ENCODE assay signal across 8 cellular contexts in genomic region chr1:121516279-121516967, GRCh38.
DNase-seq lines count a peak whose midpoint lies in the region; ATAC-seq and TF ChIP-seq lines count a peak whose summit lies in the region.

No MANE protein-coding gene starts in this region.

- no peak overlapping the region for H3K4me3 ChIP-seq in trophoblast cell (ENCODE audit: low read depth, low read length)

- no peaks in the 10 kb centered on the region for H3K36me3 Mint-ChIP-seq in natural killer cell
- H3K36me3 Mint-ChIP-seq in type B pancreatic cell = no peaks in the 10 kb centered on the region

- H2AK5ac ChIP-seq in trophoblast cell (ENCODE audit: low read length) = no peak overlapping the region

- no peak overlapping the region for H2BK120ac ChIP-seq in trophoblast cell (ENCODE audit: insufficient read depth, low read length, poor library complexity)

- H3K27me3 Mint-ChIP-seq in natural killer cell (ENCODE audit: low read depth in 2 of 2) = peaks cover 0 to 4% of the 10 kb centered on the region in 2 donors
- peaks cover 3% of the 10 kb centered on the region for H3K27me3 Mint-ChIP-seq in type B pancreatic cell

- H3K27ac ChIP-seq in trophoblast cell (ENCODE audit: low read depth, low read length) = no peak overlapping the region

- DNase-seq in Ammon's horn (ENCODE audit: low spot score) = peak; percentile 44
- peak; percentile 26 for DNase-seq in activated CD4-positive, alpha-beta T cell treated with anti-CD3 and anti-CD28 coated beads for 48 hours
- no peak for DNase-seq in natural killer cell
- DNase-seq in type B pancreatic cell (ENCODE audit: extremely low spot score, unreplicated experiment) = no peak
- no peak for DNase-seq in trophoblast cell
- no peak for DNase-seq in iPS-NIHi11 (ENCODE audit: low spot score)

- H3K23ac ChIP-seq in trophoblast cell (ENCODE audit: low read length) = no peak overlapping the region

- peak; percentile 71 for ATAC-seq in GM19438 (IDR thresholded peaks at IDR 0.05; ENCODE audit: low read depth, unreplicated experiment)
- ATAC-seq in HG03460 (IDR thresholded peaks at IDR 0.05; ENCODE audit: unreplicated experiment) = peak; percentile 84
- peak; percentile 43 to 58 (median 46) for ATAC-seq in natural killer cell

- no peak overlapping the region for H2BK12ac ChIP-seq in trophoblast cell (ENCODE audit: low read length)

- H3K4me3 Mint-ChIP-seq in natural killer cell = peak overlapping the region; percentile 63
- H3K4me3 Mint-ChIP-seq in type B pancreatic cell = no peak overlapping the region

- H3K79me2 ChIP-seq in trophoblast cell (ENCODE audit: control insufficient read depth, insufficient read depth, low read length, poor library complexity) = peaks cover 1% of the 10 kb centered on the region

- H4K91ac ChIP-seq in trophoblast cell (ENCODE audit: low read depth, low read length) = no peak overlapping the region

- no peak overlapping the region for H3K18ac ChIP-seq in trophoblast cell (ENCODE audit: low read length)

- H3K79me1 ChIP-seq in trophoblast cell (ENCODE audit: low read length) = peaks cover 3% of the 10 kb centered on the region

- H3K27ac Mint-ChIP-seq in natural killer cell = peak overlapping the region; percentile 63 to 79
- H3K27ac Mint-ChIP-seq in type B pancreatic cell = no peak overlapping the region

- no peak overlapping the region for H2BK5ac ChIP-seq in trophoblast cell (ENCODE audit: low read depth, low read length, poor library complexity)

- no peak overlapping the region for H3K9ac ChIP-seq in trophoblast cell (ENCODE audit: low read length)

- no peaks in the 10 kb centered on the region for H3K9me3 ChIP-seq in trophoblast cell (ENCODE audit: insufficient read depth, low read depth, low read length)

- H2AFZ ChIP-seq in trophoblast cell (ENCODE audit: insufficient read depth, low read length, poor library complexity) = no peak overlapping the region

- no peak overlapping the region for H4K8ac ChIP-seq in trophoblast cell (ENCODE audit: low read depth, low read length)

- peaks cover 2 to 8% of the 10 kb centered on the region in 2 experiments for H3K4me1 ChIP-seq in trophoblast cell (ENCODE audit: control insufficient read depth in 1 of 2, insufficient read depth in 2 of 2, low read length in 2 of 2)

- no peak overlapping the region for H3K4ac ChIP-seq in trophoblast cell (ENCODE audit: low read depth, low read length)

- no peak overlapping the region for H3K14ac ChIP-seq in trophoblast cell (ENCODE audit: low read length)

- WGBS in trophoblast cell (ENCODE audit: extremely low coverage, insufficient coverage, insufficient read length) = no CpG with 5 or more reads among the region's 8 CpGs

- no peak overlapping the region for H4K12ac ChIP-seq in trophoblast cell (ENCODE audit: low read depth, low read length)

- H3K9me3 Mint-ChIP-seq in natural killer cell (peaks cover 0 to 2% of the 10 kb centered on the region in 2 donors), type B pancreatic cell (no peaks in the 10 kb centered on the region)

- intact Hi-C loops in natural killer cell (cut with micrococcal nuclease) = no loop called here

- no peak for TF ChIP-seq CTCF in natural killer cell (IDR thresholded peaks at IDR 0.05)
- TF ChIP-seq CTCF in type B pancreatic cell (conservative IDR thresholded peaks at IDR 0.05) = no peak

- H3K4me2 ChIP-seq in trophoblast cell (ENCODE audit: low read length) = no peak overlapping the region

- no peaks in the 10 kb centered on the region for H3K36me3 ChIP-seq in trophoblast cell (ENCODE audit: control insufficient read depth in 1 of 2, insufficient read depth in 2 of 2, low read length in 2 of 2)

- H3K4me1 Mint-ChIP-seq in natural killer cell = peaks cover 35 to 38% of the 10 kb centered on the region in 2 donors
- no peaks in the 10 kb centered on the region for H3K4me1 Mint-ChIP-seq in type B pancreatic cell (ENCODE audit: unreplicated experiment)

- H3K27me3 ChIP-seq in trophoblast cell (ENCODE audit: insufficient read depth, low read length) = no peaks in the 10 kb centered on the region

Comparison
In these comparisons a context has a peak if more than half of its experiments do, and no peak if none do; other contexts are left out.
1. DNase-seq: peak in Ammon's horn (single experiment) and activated CD4-positive, alpha-beta T cell treated with anti-CD3 and anti-CD28 coated beads for 48 hours (single experiment); none in natural killer cell (single experiment), type B pancreatic cell (single experiment), trophoblast cell (0 of 2) and iPS-NIHi11 (single experiment).
2. Peak in every context shown above with its lines, with median percentiles within 50 percentile points of each other: ATAC-seq.